ENCODE assay signal across 10 cellular contexts in the genomic region with DNA sequence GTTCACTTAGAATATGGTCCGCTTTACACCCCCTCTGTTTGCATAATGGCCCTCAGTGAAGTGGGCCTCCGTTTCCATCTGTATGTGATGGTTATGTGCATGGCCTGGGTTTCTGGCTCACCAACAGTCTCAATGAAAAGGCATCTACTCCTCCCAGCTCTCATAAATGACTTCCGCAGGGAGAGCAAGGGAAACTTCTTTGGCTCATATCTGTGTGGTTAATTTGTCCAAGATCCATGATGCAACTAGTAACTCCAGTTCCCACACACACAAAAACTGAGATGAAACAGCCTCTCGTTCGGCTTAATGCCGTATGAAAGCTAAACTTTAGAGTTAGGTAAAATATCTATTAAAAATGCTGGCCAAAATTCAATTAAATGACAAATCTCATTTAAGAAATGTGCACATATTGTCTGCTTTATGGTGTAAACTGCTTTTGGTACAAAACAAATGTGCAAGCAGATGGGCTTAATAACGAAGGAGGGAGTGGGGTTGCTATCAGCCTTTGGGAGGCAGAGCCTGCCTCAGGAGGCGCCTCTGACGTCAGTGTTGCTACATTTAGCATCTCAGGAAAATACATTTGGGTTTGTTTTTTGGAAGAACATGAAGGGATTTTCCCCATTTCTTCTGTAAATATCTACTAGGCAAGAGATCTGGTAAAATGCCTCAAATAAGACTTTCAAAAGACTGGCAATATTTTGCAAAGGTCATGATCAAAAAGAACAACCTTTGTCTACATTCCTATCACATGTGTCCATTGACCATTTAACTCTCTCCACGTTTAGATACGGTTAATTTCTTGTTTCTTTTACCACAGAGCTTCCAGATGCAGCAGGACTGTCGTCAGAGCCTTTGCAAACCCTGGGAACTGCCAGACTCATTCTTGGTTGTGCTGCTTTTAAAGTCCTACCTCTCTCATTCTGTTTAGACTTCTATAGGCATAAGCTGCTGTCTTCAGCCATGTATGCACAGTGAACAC.
DNase-seq lines count a peak whose midpoint lies in the region; ATAC-seq, FAIRE-seq and TF ChIP-seq lines count a peak whose summit lies in the region.
"Had no signal": no experiment of that assay in that cellular context is flagged by ENCODE, and none has a peak within 500 bp of the region (broad histone marks: within the 10 kb centered on the region; RNA-seq: fewer than 3 reads in every experiment).

No MANE protein-coding gene starts in this region.

- TF ChIP-seq CTCF in body of pancreas (IDR thresholded peaks at IDR 0.05) (no peak), keratinocyte (optimal IDR thresholded peaks at IDR 0.05 in 1 of 3, IDR thresholded peaks at IDR 0.05 in 1 of 3, conservative IDR thresholded peaks at IDR 0.05 in 1 of 3; ENCODE audit: extremely low read depth in 1 of 3, insufficient read depth in 2 of 3, low read length in 3 of 3) (no peak), spleen (IDR thresholded peaks at IDR 0.05 in 8 of 11, conservative IDR thresholded peaks at IDR 0.05 in 3 of 11) (no peak), SK-N-SH (IDR thresholded peaks at IDR 0.05) (no peak), endothelial cell (IDR thresholded peaks at IDR 0.05; ENCODE audit: unreplicated experiment) (no peak)

- H3K27me3 Mint-ChIP-seq in endothelial cell (ENCODE audit: unreplicated experiment), result peaks cover 7% of the 10 kb centered on the region

- dilution Hi-C loops in keratinocyte (cut with MboI; ENCODE audit: extremely low pct_ligation_motif_present, low sequenced_read_pairs), result no loop called here

- CTCF ChIA-PET in SK-N-SH (lab: Yijun Ruan, JAX), result interaction anchor here (0.8 to 1.9 kb wide), 6 partner anchors 8 to 402 kb away, joined by 3 to 9 read pairs (median 4); no protein-coding TSS in a partner anchor

- no peak overlapping the region for H3K4me3 Mint-ChIP-seq in endothelial cell (ENCODE audit: unreplicated experiment)

- no peaks in the 10 kb centered on the region for H4K20me1 ChIP-seq in GM23248 (ENCODE audit: insufficient read depth)
- no peaks in the 10 kb centered on the region for H4K20me1 ChIP-seq in keratinocyte (ENCODE audit: control insufficient read depth, extremely low read depth, insufficient read depth, low read length)
- H4K20me1 ChIP-seq in SK-N-SH (ENCODE audit: insufficient read depth), result no peaks in the 10 kb centered on the region

- no peak for TF ChIP-seq RAD21 in SK-N-SH (IDR thresholded peaks at IDR 0.05; ENCODE audit: low read length)

- H2AFZ ChIP-seq in GM23248 (peak overlapping the region; percentile 72), keratinocyte (ENCODE audit: control insufficient read depth, low read length) (peak overlapping the region; percentile 75), SK-N-SH (ENCODE audit: low read depth) (no peak overlapping the region)

- peaks cover 4% of the 10 kb centered on the region for H3K9me3 Mint-ChIP-seq in endothelial cell (ENCODE audit: unreplicated experiment)

- peak; percentile 41 for ATAC-seq in body of pancreas
- no peak for ATAC-seq in HG03097 (IDR thresholded peaks at IDR 0.05; ENCODE audit: low FRiP score, unreplicated experiment)

- H3K27me3 ChIP-seq in GM23248 (replicated peaks; ENCODE audit: insufficient read depth), result no peaks in the 10 kb centered on the region
- H3K27me3 ChIP-seq in body of pancreas, result no peaks in the 10 kb centered on the region
- H3K27me3 ChIP-seq in keratinocyte (ENCODE audit: control insufficient read depth, extremely low read depth, insufficient read depth, low read length), result no peaks in the 10 kb centered on the region
- no peaks in the 10 kb centered on the region for H3K27me3 ChIP-seq in spleen (replicated peaks in 1 of 7)
- H3K27me3 ChIP-seq in SK-N-SH (ENCODE audit: insufficient read depth), result no peaks in the 10 kb centered on the region
- H3K27me3 ChIP-seq: cardiac muscle cell had no signal

- WGBS in GM23248 (ENCODE audit: low coverage in 1 of 2, low lambda C conversion rate in 2 of 2, missing lambda C conversion rate in 2 of 2), 2 experiments, result 2% methylated on average over 12 of the region's 12 CpGs
- 38 to 44% methylated on average over 12 of the region's 12 CpGs for WGBS in body of pancreas, 2 donors
- 69 to 75% (median 72%) methylated on average over 12 of the region's 12 CpGs for WGBS in spleen, 5 donors
- 76% methylated on average over 12 of the region's 12 CpGs for WGBS in SK-N-SH (ENCODE audit: low lambda C conversion rate)

- peak; percentile 95 for DNase-seq in GM23248
- peak in 3 of 4 donors; percentile 30 to 50 (median 41) for DNase-seq in body of pancreas
- DNase-seq in keratinocyte (ENCODE audit: low read depth, low spot score), result no peak
- DNase-seq in spleen, result no peak
- no peak for DNase-seq in SK-N-SH
- DNase-seq in endothelial cell (ENCODE audit: low spot score), result no peak
- DNase-seq in NK-92 (lab: John Stamatoyannopoulos, UW; ENCODE audit: unreplicated experiment), result no peak
- DNase-seq: stimulated activated CD4-positive, alpha-beta T cell treated with anti-CD3 and anti-CD28 coated beads, Interleukin-12 subunit alpha, Interleukin-12 subunit beta, amount 100 ng/mL, for 4 hours had no signal

- peak in 1 of 3 donors; percentile 3 for TF ChIP-seq POLR2A in body of pancreas (IDR thresholded peaks at IDR 0.05)
- TF ChIP-seq POLR2A in spleen (IDR thresholded peaks at IDR 0.05), result no peak

- in situ Hi-C loops in GM23248 (cut with MboI), result no loop called here

- peaks cover 5% of the 10 kb centered on the region for H3K36me3 Mint-ChIP-seq in endothelial cell (ENCODE audit: low read depth, unreplicated experiment)

- H3K9me2 ChIP-seq in GM23248 (ENCODE audit: insufficient read depth) (no peaks in the 10 kb centered on the region), SK-N-SH (no peaks in the 10 kb centered on the region)

- POLR2A ChIA-PET in SK-N-SH (lab: Yijun Ruan, JAX), result no interaction called here

- H3K4me1 ChIP-seq in GM23248 (ENCODE audit: insufficient read depth) (peaks cover 42% of the 10 kb centered on the region), body of pancreas (peaks cover 46% of the 10 kb centered on the region), keratinocyte (ENCODE audit: control insufficient read depth, extremely low read depth, insufficient read depth, low read length) (peaks cover 62% of the 10 kb centered on the region), spleen (peaks cover 41 to 81% (median 72%) of the 10 kb centered on the region in 6 donors), SK-N-SH (ENCODE audit: control insufficient read depth in 1 of 2, insufficient read depth in 2 of 2, low read depth in 1 of 2, low read length in 1 of 2) (peaks cover 5 to 55% of the 10 kb centered on the region in 2 experiments; a peak in 3 of 4 replicates)

- peaks cover 37% of the 10 kb centered on the region for H3K4me1 Mint-ChIP-seq in endothelial cell (ENCODE audit: unreplicated experiment)

- no peaks in the 10 kb centered on the region for H3K9me1 ChIP-seq in keratinocyte (ENCODE audit: control insufficient read depth, extremely low read depth, insufficient read depth, low read length)

- peaks cover 35% of the 10 kb centered on the region for H3F3A ChIP-seq in GM23248 (ENCODE audit: insufficient read depth)
- H3F3A ChIP-seq in SK-N-SH (replicated peaks; ENCODE audit: insufficient read depth), result no peaks in the 10 kb centered on the region

- FAIRE-seq in keratinocyte (lab: Jason Lieb, UNC), result peak; percentile 81

- H3K4me2 ChIP-seq in GM23248 (ENCODE audit: unreplicated experiment) (peak overlapping the region; percentile 91), keratinocyte (ENCODE audit: control insufficient read depth, extremely low read depth, insufficient read depth, low read depth, low read length) (peak overlapping the region; percentile 37), SK-N-SH (no peak overlapping the region)

- peak overlapping the region; percentile 94 for H3K9ac ChIP-seq in GM23248
- H3K9ac ChIP-seq in keratinocyte (ENCODE audit: control insufficient read depth, extremely low read depth, insufficient read depth, low read length), result peak overlapping the region; percentile 24
- H3K9ac ChIP-seq in SK-N-SH, result no peak overlapping the region

- no peaks in the 10 kb centered on the region for H3K79me2 ChIP-seq in GM23248 (ENCODE audit: insufficient read depth)
- no peaks in the 10 kb centered on the region for H3K79me2 ChIP-seq in keratinocyte (ENCODE audit: control insufficient read depth, insufficient read depth, low read length)
- H3K79me2 ChIP-seq in SK-N-SH (ENCODE audit: insufficient read depth), result no peaks in the 10 kb centered on the region

- H3K4me3 ChIP-seq in GM23248 (peak overlapping the region; percentile 68), body of pancreas (no peak overlapping the region), keratinocyte (ENCODE audit: control insufficient read depth in 2 of 3, extremely low read depth in 1 of 3, insufficient read depth in 2 of 3, low read depth in 1 of 3, low read length in 3 of 3) (peak overlapping the region in 1 of 3 experiments; percentile 12), spleen (no peak overlapping the region), SK-N-SH (ENCODE audit: low read depth in 2 of 2, low read length in 1 of 2) (no peak overlapping the region)
- H3K4me3 ChIP-seq: cardiac muscle cell had no signal

- no peak for TF ChIP-seq EP300 in SK-N-SH (IDR thresholded peaks at IDR 0.05; ENCODE audit: borderline replicate concordance in 1 of 2, low read depth in 1 of 2, low read length in 1 of 2)

- no peak overlapping the region for H3K27ac Mint-ChIP-seq in endothelial cell (ENCODE audit: unreplicated experiment)

- H3K9me3 ChIP-seq in GM23248 (ENCODE audit: low read depth), result no peaks in the 10 kb centered on the region
- H3K9me3 ChIP-seq in body of pancreas, result no peaks in the 10 kb centered on the region
- no peaks in the 10 kb centered on the region for H3K9me3 ChIP-seq in keratinocyte (ENCODE audit: control insufficient read depth, low read depth, low read length)
- H3K9me3 ChIP-seq in spleen, result no peaks in the 10 kb centered on the region
- H3K9me3 ChIP-seq in SK-N-SH, result no peaks in the 10 kb centered on the region

- H3K36me3 ChIP-seq in GM23248 (ENCODE audit: low read depth), result no peaks in the 10 kb centered on the region
- H3K36me3 ChIP-seq in body of pancreas (replicated peaks in 1 of 2; ENCODE audit: insufficient read depth in 1 of 2, low read depth in 2 of 2), result no peaks in the 10 kb centered on the region
- H3K36me3 ChIP-seq in keratinocyte (ENCODE audit: control insufficient read depth in 2 of 2, extremely low read depth in 1 of 2, insufficient read depth in 2 of 2, low read length in 2 of 2), result no peaks in the 10 kb centered on the region
- H3K36me3 ChIP-seq in spleen, result no peaks in the 10 kb centered on the region
- no peaks in the 10 kb centered on the region for H3K36me3 ChIP-seq in SK-N-SH (replicated peaks in 1 of 2; ENCODE audit: control insufficient read depth in 1 of 2, insufficient read depth in 2 of 2, low read length in 1 of 2)
- H3K36me3 ChIP-seq: cardiac muscle cell had no signal

- intact Hi-C loops in body of pancreas (cut with DNase I) (no loop called here), spleen (cut with DNase I; ENCODE audit: low total_unique reads) (no loop called here)

- H3K27ac ChIP-seq in GM23248 (peak overlapping the region; percentile 100), body of pancreas (peak overlapping the region; percentile 47 to 76 (median 71)), keratinocyte (ENCODE audit: control insufficient read depth, insufficient read depth, low read length) (peak overlapping the region; percentile 51), spleen (peak overlapping the region; percentile 55 to 85 (median 78)), SK-N-SH (ENCODE audit: low read depth in 2 of 2, low read length in 1 of 2) (peak overlapping the region in 1 of 2 experiments; percentile 100; a peak in 2 of 4 replicates)
- H3K27ac ChIP-seq: cardiac muscle cell had no signal

Comparison
In these comparisons a context has a peak if more than half of its experiments do, and no peak if none do; other contexts are left out.
1. DNase-seq: peak in GM23248 (single experiment) and body of pancreas (3 of 4); none in keratinocyte (single experiment), spleen (single experiment), SK-N-SH (single experiment), endothelial cell (single experiment) and NK-92 (single experiment).